In genomic region chr11:6629892-6630631, GRCh38 we compare ENCODE assay signal across 14 cellular contexts. TPM values are rescaled to one million over a fixed set of nuclear protein-coding genes. Genes with fewer than 3 reads are reported as not detected.
DNase-seq lines count a peak whose midpoint lies in the region; ATAC-seq and TF ChIP-seq lines count a peak whose summit lies in the region.
"Had no signal": no experiment of that assay in that cellular context is flagged by ENCODE, and none has a peak within 500 bp of the region (broad histone marks: within the 10 kb centered on the region; RNA-seq: fewer than 3 reads in every experiment).

No MANE protein-coding gene starts in this region.

- peaks cover 8% of the 10 kb centered on the region for H3K4me1 ChIP-seq in cardiac muscle cell (ENCODE audit: low read depth)
- H3K4me1 ChIP-seq in ectodermal cell (ENCODE audit: control insufficient read depth, insufficient read depth, low read length) = no peaks in the 10 kb centered on the region
- H3K4me1 ChIP-seq in lung (ENCODE audit: control insufficient read depth in 2 of 2, insufficient read depth in 2 of 2, low read length in 2 of 2) = peaks cover 0 to 6% of the 10 kb centered on the region in 2 donors

- peaks cover 22% of the 10 kb centered on the region for H3K27me3 Mint-ChIP-seq in type B pancreatic cell
- no peaks in the 10 kb centered on the region for H3K27me3 Mint-ChIP-seq in activated T-cell treated with anti-CD3 and anti-CD28 coated beads, Interleukin-2, amount 50 U/mL, for 24 hours

- 22 to 24% methylated on average over 102 of the region's 102 CpGs for WGBS in ectodermal cell, 2 experiments
- 75 to 88% methylated on average over 102 of the region's 102 CpGs for WGBS in lung, 2 donors

- intact Hi-C loops in Right ventricle myocardium superior (cut with DNase I) = no loop called here

- TF ChIP-seq CTCF in cardiac muscle cell (IDR thresholded peaks at IDR 0.05; ENCODE audit: low read depth, low read length) = no peak
- no peak for TF ChIP-seq CTCF in lung (IDR thresholded peaks at IDR 0.05; ENCODE audit: control extremely low read depth, extremely low read depth)
- no peak for TF ChIP-seq CTCF in type B pancreatic cell (conservative IDR thresholded peaks at IDR 0.05)

- H3K9me3 ChIP-seq in cardiac muscle cell (ENCODE audit: low read depth) = no peaks in the 10 kb centered on the region
- no peaks in the 10 kb centered on the region for H3K9me3 ChIP-seq in ectodermal cell (ENCODE audit: control insufficient read depth, low read length)
- H3K9me3 ChIP-seq in lung (ENCODE audit: control insufficient read depth in 2 of 2, insufficient read depth in 1 of 2, low read length in 1 of 2) = peaks cover 0 to 2% of the 10 kb centered on the region in 2 donors

- H3K36me3 ChIP-seq in cardiac muscle cell (peaks cover 43% of the 10 kb centered on the region), ectodermal cell (ENCODE audit: control insufficient read depth, insufficient read depth, low read length) (peaks cover 14% of the 10 kb centered on the region), lung (ENCODE audit: control insufficient read depth in 2 of 2, insufficient read depth in 2 of 2, low read length in 2 of 2) (peaks cover 0 to 25% of the 10 kb centered on the region in 2 donors)

- no peak overlapping the region for H3K27ac Mint-ChIP-seq in type B pancreatic cell
- H3K27ac Mint-ChIP-seq in activated T-cell treated with anti-CD3 and anti-CD28 coated beads, Interleukin-2, amount 50 U/mL, for 24 hours = no peak overlapping the region

- H3K9me3 Mint-ChIP-seq in type B pancreatic cell = no peaks in the 10 kb centered on the region
- H3K9me3 Mint-ChIP-seq in activated T-cell treated with anti-CD3 and anti-CD28 coated beads, Interleukin-2, amount 50 U/mL, for 24 hours = no peaks in the 10 kb centered on the region

- H3K4me3 ChIP-seq in cardiac muscle cell (peak overlapping the region; percentile 12), ectodermal cell (ENCODE audit: insufficient read depth, low read depth, low read length) (peak overlapping the region; percentile 38), lung (no peak overlapping the region)

- peaks cover 9% of the 10 kb centered on the region for H3K36me3 Mint-ChIP-seq in type B pancreatic cell
- no peaks in the 10 kb centered on the region for H3K36me3 Mint-ChIP-seq in activated T-cell treated with anti-CD3 and anti-CD28 coated beads, Interleukin-2, amount 50 U/mL, for 24 hours (ENCODE audit: low read depth)

- H3K4me1 Mint-ChIP-seq in type B pancreatic cell (ENCODE audit: unreplicated experiment) = peaks cover 3% of the 10 kb centered on the region
- peaks cover 20% of the 10 kb centered on the region for H3K4me1 Mint-ChIP-seq in activated T-cell treated with anti-CD3 and anti-CD28 coated beads, Interleukin-2, amount 50 U/mL, for 24 hours (ENCODE audit: low read depth)

- H3K27ac ChIP-seq in cardiac muscle cell (no peak overlapping the region), ectodermal cell (ENCODE audit: insufficient read depth, low read depth, low read length, poor library complexity, severe bottlenecking) (no peak overlapping the region), lung (ENCODE audit: low read depth in 1 of 2, low read length in 1 of 2) (no peak overlapping the region)

- H3K27me3 ChIP-seq in cardiac muscle cell = peaks cover 28% of the 10 kb centered on the region
- peaks cover 26% of the 10 kb centered on the region for H3K27me3 ChIP-seq in ectodermal cell (ENCODE audit: control insufficient read depth, insufficient read depth, low read length, poor library complexity, severe bottlenecking)
- H3K27me3 ChIP-seq in lung (ENCODE audit: control insufficient read depth, insufficient read depth) = no peaks in the 10 kb centered on the region

- DNase-seq in cardiac muscle cell (ENCODE audit: low read depth in 1 of 2, low spot score in 1 of 2) = peak in 1 of 2 donors; percentile 50
- no peak for DNase-seq in Right ventricle myocardium superior
- DNase-seq in lung (ENCODE audit: low spot score) = no peak
- peak; percentile 72 for DNase-seq in type B pancreatic cell (ENCODE audit: extremely low spot score, unreplicated experiment)
- DNase-seq in middle frontal gyrus (ENCODE audit: extremely low spot score, low spot score) = no peak
- no peak for DNase-seq in activated T-cell treated with anti-CD3 and anti-CD28 coated beads, Interleukin-2, amount 50 U/mL, for 24 hours
- DNase-seq: effector CD4-positive, alpha-beta T cell; foreskin melanocyte; kidney glomerular epithelial cell; OCI-M1; stimulated activated CD4-positive, alpha-beta T cell treated with anti-CD3 and anti-CD28 coated beads, Interleukin-15, amount 100 ng/mL, for 24 hours had no signal

- H3K4me3 Mint-ChIP-seq in type B pancreatic cell = no peak overlapping the region
- no peak overlapping the region for H3K4me3 Mint-ChIP-seq in activated T-cell treated with anti-CD3 and anti-CD28 coated beads, Interleukin-2, amount 50 U/mL, for 24 hours

- no peak for ATAC-seq in Right ventricle myocardium superior (ENCODE audit: poor library complexity)
- peak; percentile 22 for ATAC-seq in lung (ENCODE audit: insufficient read depth, low FRiP score)
- ATAC-seq in HG03469 (IDR thresholded peaks at IDR 0.05; ENCODE audit: unreplicated experiment) = no peak
- ATAC-seq: activated CD4-positive, CD25-positive, alpha-beta regulatory T cell treated with anti-CD3 and anti-CD28 coated beads, Interleukin-2, amount 50 U/mL, for 24 hours had no signal

RNA-seq across cellular contexts. Expression of gene TPP1, which starts 10.8 kb away (rescaled TPM):
- total RNA-seq in cardiac muscle cell (13.2 and 27.8 TPM in 2 replicates), Right ventricle myocardium superior (71.5 TPM), lung (100 to 1,000 TPM; 124 to 150 TPM), type B pancreatic cell (ENCODE audit: low replicate concordance) (72.8 and 97.8 TPM in 2 replicates)
- polyA plus RNA-seq in cardiac muscle cell (28.0 and 36.8 TPM in 2 replicates), lung (100 to 1,000 TPM in 1 of 2 donors, 10 to 100 TPM in 1; 57.6 to 169 TPM)
- 65.5 TPM for polyA plus RNA-seq in ectodermal cell (2013, experiment 1 of 4)
- 73.3 TPM for polyA plus RNA-seq in ectodermal cell (2013, experiment 2 of 4)
- polyA plus RNA-seq in ectodermal cell (2013, experiment 3 of 4) = 54.6 TPM
- polyA plus RNA-seq in ectodermal cell (2013, experiment 4 of 4) = 63.3 TPM

RNA-seq across cellular contexts. Expression of gene TAF10, which starts 18.0 kb away (rescaled TPM):
- 72.6 and 113 TPM in 2 replicates for total RNA-seq in cardiac muscle cell
- 277 and 316 TPM in 2 replicates for polyA plus RNA-seq in cardiac muscle cell
- 83.6 TPM for total RNA-seq in Right ventricle myocardium superior
- 195 TPM for polyA plus RNA-seq in ectodermal cell (2013, experiment 1 of 4)
- 211 TPM for polyA plus RNA-seq in ectodermal cell (2013, experiment 2 of 4)
- polyA plus RNA-seq in ectodermal cell (2013, experiment 3 of 4) = 209 TPM
- polyA plus RNA-seq in ectodermal cell (2013, experiment 4 of 4) = 246 TPM
- total RNA-seq in lung = 100 to 1,000 TPM in 1 of 2 donors, 10 to 100 TPM in 1; 23.9 to 149 TPM
- 100 to 1,000 TPM; 108 to 126 TPM for polyA plus RNA-seq in lung
- total RNA-seq in type B pancreatic cell (ENCODE audit: low replicate concordance) = 121 and 130 TPM in 2 replicates

RNA-seq across cellular contexts. Expression of gene DCHS1, which starts 25.5 kb away (rescaled TPM):
- 45.8 and 60.2 TPM in 2 replicates for total RNA-seq in cardiac muscle cell
- 16.0 and 19.8 TPM in 2 replicates for polyA plus RNA-seq in cardiac muscle cell
- 9.6 TPM for total RNA-seq in Right ventricle myocardium superior
- polyA plus RNA-seq in ectodermal cell (2013, experiment 1 of 4) = 14.4 TPM
- 19.5 TPM for polyA plus RNA-seq in ectodermal cell (2013, experiment 2 of 4)
- polyA plus RNA-seq in ectodermal cell (2013, experiment 3 of 4) = 16.7 TPM
- 19.3 TPM for polyA plus RNA-seq in ectodermal cell (2013, experiment 4 of 4)
- 10 to 100 TPM; 14.9 to 39.9 TPM for total RNA-seq in lung
- 1 to 10 TPM; 6.0 to 8.2 TPM for polyA plus RNA-seq in lung
- total RNA-seq in type B pancreatic cell (ENCODE audit: low replicate concordance) = 3.9 and 54.9 TPM in 2 replicates

RNA-seq across cellular contexts. Expression of gene ILK, which starts 26.5 kb away (rescaled TPM):
- total RNA-seq in cardiac muscle cell (221 and 259 TPM in 2 replicates), Right ventricle myocardium superior (191 TPM), lung (100 to 1,000 TPM; 134 to 147 TPM), type B pancreatic cell (ENCODE audit: low replicate concordance) (92.7 and 135 TPM in 2 replicates)
- polyA plus RNA-seq in cardiac muscle cell (270 and 316 TPM in 2 replicates), lung (100 to 1,000 TPM in 1 of 2 donors, 10 to 100 TPM in 1; 91.1 to 138 TPM)
- polyA plus RNA-seq in ectodermal cell (2013, experiment 1 of 4) = 132 TPM
- polyA plus RNA-seq in ectodermal cell (2013, experiment 2 of 4) = 133 TPM
- polyA plus RNA-seq in ectodermal cell (2013, experiment 3 of 4) = 98.0 TPM
- polyA plus RNA-seq in ectodermal cell (2013, experiment 4 of 4) = 109 TPM

RNA-seq across cellular contexts. Expression of gene RRP8, which starts 26.6 kb away (rescaled TPM):
- 20.7 and 27.3 TPM in 2 replicates for total RNA-seq in cardiac muscle cell
- polyA plus RNA-seq in cardiac muscle cell = 32.6 and 46.0 TPM in 2 replicates
- 19.8 TPM for total RNA-seq in Right ventricle myocardium superior
- polyA plus RNA-seq in ectodermal cell (2013, experiment 1 of 4) = 14.4 TPM
- polyA plus RNA-seq in ectodermal cell (2013, experiment 2 of 4) = 13.6 TPM
- 8.8 TPM for polyA plus RNA-seq in ectodermal cell (2013, experiment 3 of 4)
- polyA plus RNA-seq in ectodermal cell (2013, experiment 4 of 4) = 11.9 TPM
- total RNA-seq in lung = 10 to 100 TPM; 15.0 to 19.1 TPM
- 10 to 100 TPM; 16.2 to 17.4 TPM for polyA plus RNA-seq in lung
- total RNA-seq in type B pancreatic cell (ENCODE audit: low replicate concordance) = 19.7 and 23.5 TPM in 2 replicates
